23 cellular contexts compared by ENCODE assay signal in genomic region chr15:27573800-27574485, GRCh38.
DNase-seq lines count a peak whose midpoint lies in the region; TF ChIP-seq lines count a peak whose summit lies in the region.
"Had no signal": no experiment of that assay in that cellular context is flagged by ENCODE, and none has a peak within 500 bp of the region (broad histone marks: within the 10 kb centered on the region; RNA-seq: fewer than 3 reads in every experiment).

No MANE protein-coding gene starts in this region.

- H3K4me1 Mint-ChIP-seq in neural progenitor cell = peaks cover 18% of the 10 kb centered on the region
- H3K4me1 Mint-ChIP-seq: CD4-positive, alpha-beta memory T cell; IgD-negative memory B cell had no signal

- H3K4me3 ChIP-seq in H7 (ENCODE audit: insufficient read depth, low read depth, low read length) (no peak overlapping the region), WERI-Rb-1 (ENCODE audit: low read depth, low read length) (peak overlapping the region; percentile 24), neural progenitor cell (no peak overlapping the region)
- H3K4me3 ChIP-seq: Peyer's patch, SK-N-MC had no signal

- peak overlapping the region; percentile 87 for H2AFZ ChIP-seq in neural progenitor cell (replicated peaks)

- H3K79me2 ChIP-seq in neural progenitor cell (ENCODE audit: low read depth) = no peaks in the 10 kb centered on the region

- H3K36me3 ChIP-seq in H7 (replicated peaks; ENCODE audit: control insufficient read depth, insufficient read depth, low read length) (no peaks in the 10 kb centered on the region), WERI-Rb-1 (no peaks in the 10 kb centered on the region), neural progenitor cell (no peaks in the 10 kb centered on the region)
- H3K36me3 ChIP-seq: Peyer's patch had no signal

- H3K27me3 Mint-ChIP-seq in neural progenitor cell (ENCODE audit: insufficient read depth, low read depth) = peaks cover under 1% of the 10 kb centered on the region
- H3K27me3 Mint-ChIP-seq: CD4-positive, alpha-beta memory T cell; IgD-negative memory B cell had no signal

- H3K4me2 ChIP-seq in neural progenitor cell = peak overlapping the region; percentile 25

- TF ChIP-seq CTCF in WERI-Rb-1 (IDR thresholded peaks at IDR 0.05; ENCODE audit: low read depth, low read length) (no peak), neural progenitor cell (IDR thresholded peaks at IDR 0.05) (no peak)

- peaks cover 9% of the 10 kb centered on the region for H3F3A ChIP-seq in neural progenitor cell (ENCODE audit: low read depth)

- H3K9me3 ChIP-seq in WERI-Rb-1 (ENCODE audit: severe bottlenecking) (no peaks in the 10 kb centered on the region), neural progenitor cell (ENCODE audit: low read depth) (no peaks in the 10 kb centered on the region)
- H3K9me3 ChIP-seq: Peyer's patch had no signal

- peaks cover 10% of the 10 kb centered on the region for H3K4me1 ChIP-seq in neural progenitor cell
- H3K4me1 ChIP-seq: Peyer's patch had no signal

- no peak overlapping the region for H3K4me3 Mint-ChIP-seq in neural progenitor cell
- H3K4me3 Mint-ChIP-seq: CD4-positive, alpha-beta memory T cell had no signal

- no peaks in the 10 kb centered on the region for H3K36me3 Mint-ChIP-seq in neural progenitor cell
- H3K36me3 Mint-ChIP-seq: CD4-positive, alpha-beta memory T cell; IgD-negative memory B cell had no signal

- DNase-seq in H7 (peak; percentile 27), WERI-Rb-1 (peak; percentile 48), left kidney (ENCODE audit: low read depth, low spot score) (peak; percentile 66), neural progenitor cell (ENCODE audit: low spot score) (peak; percentile 55), NCI-H2029 (lab: John Stamatoyannopoulos, UW) (no peak), epidermal melanocyte (ENCODE audit: insufficient read length, low spot score) (no peak), germinal center (ENCODE audit: low spot score) (no peak)
- DNase-seq in activated effector memory CD4-positive, alpha-beta T cell treated with Interleukin-2 at 50 U/mL for 16 hours = no peak
- DNase-seq: C1 segment of cervical spinal cord; CD4-positive, alpha-beta memory T cell; COR-L47; GOT3; HCEC 1CT; NCI-H1048; NCI-H1417; NCI-H1694; NCI-H2081; NCI-H524; Peyer's patch; SHP77 treated with DMSO at 0.1 percent for 48 hours had no signal

- H3K27me3 ChIP-seq in H7 (ENCODE audit: control insufficient read depth, insufficient read depth, low read length) (no peaks in the 10 kb centered on the region), WERI-Rb-1 (ENCODE audit: insufficient read depth, low read depth, severe bottlenecking) (no peaks in the 10 kb centered on the region), neural progenitor cell (no peaks in the 10 kb centered on the region)
- H3K27me3 ChIP-seq: Peyer's patch had no signal

- no peak overlapping the region for H3K27ac Mint-ChIP-seq in neural progenitor cell
- H3K27ac Mint-ChIP-seq: CD4-positive, alpha-beta memory T cell had no signal

- peaks cover 6% of the 10 kb centered on the region for H3K9me3 Mint-ChIP-seq in neural progenitor cell

- H3K9ac ChIP-seq in neural progenitor cell = no peak overlapping the region

- no peaks in the 10 kb centered on the region for H4K20me1 ChIP-seq in neural progenitor cell (ENCODE audit: low read depth)

- H3K27ac ChIP-seq in WERI-Rb-1 (no peak overlapping the region), neural progenitor cell (no peak overlapping the region)
- H3K27ac ChIP-seq: HL-60, Peyer's patch, SK-N-MC had no signal

Comparison
In these comparisons a context has a peak if more than half of its experiments do, and no peak if none do; other contexts are left out.
1. DNase-seq: peak in H7 (single experiment), WERI-Rb-1 (single experiment), left kidney (single experiment) and neural progenitor cell (single experiment); none in NCI-H2029 (single experiment), activated effector memory CD4-positive, alpha-beta T cell treated with Interleukin-2 at 50 U/mL for 16 hours (single experiment), epidermal melanocyte (single experiment) and germinal center (single experiment).